15 cellular contexts compared by ENCODE assay signal in genomic region chr17:18250259-18250658, GRCh38. TPM values are rescaled to one million over a fixed set of nuclear protein-coding genes. Genes with fewer than 3 reads are reported as not detected.
DNase-seq lines count a peak whose midpoint lies in the region; ATAC-seq and TF ChIP-seq lines count a peak whose summit lies in the region.
"Had no signal": no experiment of that assay in that cellular context is flagged by ENCODE, and none has a peak within 500 bp of the region (broad histone marks: within the 10 kb centered on the region; RNA-seq: fewer than 3 reads in every experiment).

No MANE protein-coding gene starts in this region.

- DNase-seq in MCF 10A (ENCODE audit: unreplicated experiment) (peak; percentile 35), breast epithelium (ENCODE audit: low spot score in 2 of 2) (no peak), NCI-H510A (lab: John Stamatoyannopoulos, UW) (peak; percentile 67), epithelial cell of esophagus (ENCODE audit: low read depth) (peak; percentile 82), type B pancreatic cell (ENCODE audit: extremely low spot score, unreplicated experiment) (no peak)
- DNase-seq in activated effector memory CD4-positive, alpha-beta T cell treated with Interleukin-2 at 50 U/mL for 16 hours: no peak
- DNase-seq: activated CD4-positive, alpha-beta T cell treated with anti-CD3 and anti-CD28 coated beads for 48 hours; activated T-cell treated with anti-CD3 and anti-CD28 coated beads, Interleukin-2, amount 50 U/mL, for 4 hours; DMS79 treated with DMSO at 0.1 percent for 48 hours; left cardiac atrium; NCI-H2227 treated with DMSO at 0.1 percent for 48 hours; T1000 had no signal

- H3K27me3 Mint-ChIP-seq in MCF 10A (ENCODE audit: insufficient read depth, unreplicated experiment) (no peaks in the 10 kb centered on the region), type B pancreatic cell (no peaks in the 10 kb centered on the region)

- no peak for ATAC-seq in HG03045 (IDR thresholded peaks at IDR 0.05; ENCODE audit: unreplicated experiment)
- no peak for ATAC-seq in HG02852 (IDR thresholded peaks at IDR 0.05; ENCODE audit: unreplicated experiment)
- ATAC-seq: activated T-cell treated with anti-CD3 and anti-CD28 coated beads, Interleukin-2, amount 50 U/mL, for 4 hours; left cardiac atrium had no signal

- POLR2A ChIA-PET in MCF 10A (lab: Yijun Ruan, JAX): no interaction called here

- no peak for TF ChIP-seq CTCF in MCF 10A (IDR thresholded peaks at IDR 0.05; ENCODE audit: unreplicated experiment)
- TF ChIP-seq CTCF in breast epithelium (IDR thresholded peaks at IDR 0.05): no peak
- TF ChIP-seq CTCF in epithelial cell of esophagus (IDR thresholded peaks at IDR 0.05; ENCODE audit: insufficient read depth, low read depth, low read length, missing control alignments): no peak
- no peak for TF ChIP-seq CTCF in type B pancreatic cell (conservative IDR thresholded peaks at IDR 0.05)

- no peaks in the 10 kb centered on the region for H3K27me3 ChIP-seq in breast epithelium

- intact Hi-C loops in MCF 10A (cut with micrococcal nuclease) (no loop called here), breast epithelium (cut with DNase I; ENCODE audit: low total_unique reads) (no loop called here)

- no peaks in the 10 kb centered on the region for H3K9me3 ChIP-seq in breast epithelium

- CTCF ChIA-PET in MCF 10A (lab: Yijun Ruan, JAX): interaction anchor here (1.0 kb wide), 1 partner anchor 73 kb away, joined by 3 read pairs; no protein-coding TSS in a partner anchor

- H3K36me3 Mint-ChIP-seq in MCF 10A (ENCODE audit: insufficient read depth, unreplicated experiment): peaks cover 98% of the 10 kb centered on the region
- peaks cover 12% of the 10 kb centered on the region for H3K36me3 Mint-ChIP-seq in type B pancreatic cell

- H3K9me3 Mint-ChIP-seq in MCF 10A (ENCODE audit: unreplicated experiment) (no peaks in the 10 kb centered on the region), type B pancreatic cell (no peaks in the 10 kb centered on the region)
- H3K9me3 Mint-ChIP-seq: activated T-cell treated with anti-CD3 and anti-CD28 coated beads, Interleukin-2, amount 50 U/mL, for 4 hours had no signal

- TF ChIP-seq POLR2A in breast epithelium (IDR thresholded peaks at IDR 0.05): no peak

- H3K27ac ChIP-seq in breast epithelium: no peak overlapping the region
- H3K27ac ChIP-seq: coronary artery had no signal

- no peaks in the 10 kb centered on the region for H3K4me1 ChIP-seq in breast epithelium

- no peak overlapping the region for H3K4me3 ChIP-seq in breast epithelium
- no peak overlapping the region for H3K4me3 ChIP-seq in epithelial cell of esophagus (ENCODE audit: low read length)
- H3K4me3 ChIP-seq: coronary artery had no signal

- H3K4me3 Mint-ChIP-seq in MCF 10A (ENCODE audit: unreplicated experiment): no peak overlapping the region
- no peak overlapping the region for H3K4me3 Mint-ChIP-seq in type B pancreatic cell
- H3K4me3 Mint-ChIP-seq: activated T-cell treated with anti-CD3 and anti-CD28 coated beads, Interleukin-2, amount 50 U/mL, for 4 hours had no signal

- peak overlapping the region; percentile 64 for H3K27ac Mint-ChIP-seq in MCF 10A (ENCODE audit: low read depth, unreplicated experiment)
- peak overlapping the region; percentile 62 for H3K27ac Mint-ChIP-seq in type B pancreatic cell

- no TSS peak for BruUV-seq in MCF 10A (replicated peaks; lab: Mats Ljungman, UMichigan)

- H3K36me3 ChIP-seq in breast epithelium: peaks cover 7% of the 10 kb centered on the region

- H3K4me1 Mint-ChIP-seq in MCF 10A (ENCODE audit: insufficient read depth, unreplicated experiment) (peaks cover 5% of the 10 kb centered on the region), type B pancreatic cell (ENCODE audit: unreplicated experiment) (peaks cover 15% of the 10 kb centered on the region)

RNA-seq across cellular contexts. Expression of gene FLII, which starts 8.3 kb away (rescaled TPM):
- 564 and 601 TPM in 2 replicates for total RNA-seq in MCF 10A (2022)
- total RNA-seq in breast epithelium: 100 to 1,000 TPM; 235 to 298 (median 293) TPM
- 248 and 320 TPM in 2 replicates for total RNA-seq in type B pancreatic cell (ENCODE audit: low replicate concordance)

RNA-seq across cellular contexts. Expression of gene MIEF2, which starts 10.2 kb away (rescaled TPM):
- total RNA-seq in MCF 10A (2022) (12.1 and 14.1 TPM in 2 replicates), breast epithelium (10 to 100 TPM in 2 of 3 donors, 1 to 10 TPM in 1; 9.8 to 29.6 (median 19.0) TPM), type B pancreatic cell (ENCODE audit: low replicate concordance) (17.9 and 31.2 TPM in 2 replicates)

RNA-seq across cellular contexts. Expression of gene LLGL1, which starts 24.8 kb away (rescaled TPM):
- total RNA-seq in MCF 10A (2022) (16.4 and 17.4 TPM in 2 replicates), breast epithelium (10 to 100 TPM; 16.0 to 21.6 (median 18.4) TPM), type B pancreatic cell (ENCODE audit: low replicate concordance) (35.1 and 61.2 TPM in 2 replicates)

Comparison
In these comparisons a context has a peak if more than half of its experiments do, and no peak if none do; other contexts are left out.
1. DNase-seq: peak in MCF 10A (single experiment), NCI-H510A (single experiment) and epithelial cell of esophagus (single experiment); none in breast epithelium (0 of 2), type B pancreatic cell (single experiment) and activated effector memory CD4-positive, alpha-beta T cell treated with Interleukin-2 at 50 U/mL for 16 hours (single experiment).